15 cellular contexts compared by ENCODE assay signal in genomic region chr13:27583645-27584044, GRCh38. TPM values are rescaled to one million over a fixed set of nuclear protein-coding genes. Genes with fewer than 3 reads are reported as not detected.
A peak's percentile ranks its signal among the peaks of the same experiment; 100 is the strongest.
DNase-seq lines count a peak whose midpoint lies in the region; ATAC-seq and TF ChIP-seq lines count a peak whose summit lies in the region.
"Had no signal": no experiment of that assay in that cellular context is flagged by ENCODE, and none has a peak within 500 bp of the region (broad histone marks: within the 10 kb centered on the region; RNA-seq: fewer than 3 reads in every experiment).

No MANE protein-coding gene starts in this region.

- POLR2A ChIA-PET in activated CD8-positive, alpha-beta T cell treated with anti-CD3 and anti-CD28 coated beads for 36 hours (lab: Charles Lee) = no interaction called here

- ATAC-seq in activated CD8-positive, alpha-beta T cell treated with anti-CD3 and anti-CD28 coated beads for 36 hours = no peak
- ATAC-seq in HG03196 (IDR thresholded peaks at IDR 0.05; ENCODE audit: unreplicated experiment) (no peak), HG03280 (IDR thresholded peaks at IDR 0.05; ENCODE audit: unreplicated experiment) (no peak)
- ATAC-seq: GM12878, natural killer cell had no signal

- DNase-seq in AG10803 (ENCODE audit: low read depth) = peak; percentile 27
- DNase-seq in EH (ENCODE audit: low read depth) = peak; percentile 56
- no peak for DNase-seq in activated CD8-positive, alpha-beta T cell treated with anti-CD3 and anti-CD28 coated beads for 36 hours
- peak; percentile 58 for DNase-seq in iris pigment epithelial cell (ENCODE audit: low read depth)
- no peak for DNase-seq in retina
- no peak for DNase-seq in NCI-H2107 (lab: John Stamatoyannopoulos, UW)
- DNase-seq: COR-L47; natural killer cell; NCI-H82; SK-N-SH; spleen; stimulated activated CD8-positive, alpha-beta memory T cell treated with anti-CD3 and anti-CD28 coated beads, Interleukin-4, amount 100 ng/mL, for 48 hours had no signal

- no peak for TF ChIP-seq CTCF in AG10803 (conservative IDR thresholded peaks at IDR 0.05; ENCODE audit: low read length)
- no peak for TF ChIP-seq CTCF in activated CD8-positive, alpha-beta T cell treated with anti-CD3 and anti-CD28 coated beads for 36 hours (IDR thresholded peaks at IDR 0.05)

- no peaks in the 10 kb centered on the region for H3K27me3 Mint-ChIP-seq in activated CD8-positive, alpha-beta T cell treated with anti-CD3 and anti-CD28 coated beads for 36 hours

- H3K4me3 Mint-ChIP-seq in activated CD8-positive, alpha-beta T cell treated with anti-CD3 and anti-CD28 coated beads for 36 hours = no peak overlapping the region
- H3K4me3 Mint-ChIP-seq: natural killer cell had no signal

- peaks cover 4% of the 10 kb centered on the region for H3K9me3 Mint-ChIP-seq in activated CD8-positive, alpha-beta T cell treated with anti-CD3 and anti-CD28 coated beads for 36 hours
- H3K9me3 Mint-ChIP-seq: natural killer cell had no signal

- intact Hi-C loops in activated CD8-positive, alpha-beta T cell treated with anti-CD3 and anti-CD28 coated beads for 36 hours (cut with micrococcal nuclease) = no loop called here

- peaks cover 28% of the 10 kb centered on the region for H3K4me1 Mint-ChIP-seq in activated CD8-positive, alpha-beta T cell treated with anti-CD3 and anti-CD28 coated beads for 36 hours (ENCODE audit: low read depth)

- CTCF ChIA-PET in activated CD8-positive, alpha-beta T cell treated with anti-CD3 and anti-CD28 coated beads for 36 hours (lab: Charles Lee) = no interaction called here

- H3K36me3 Mint-ChIP-seq in activated CD8-positive, alpha-beta T cell treated with anti-CD3 and anti-CD28 coated beads for 36 hours (ENCODE audit: low read depth) = peaks cover 7% of the 10 kb centered on the region

- no peak overlapping the region for H3K4me3 ChIP-seq in AG10803 (ENCODE audit: low read length)
- H3K4me3 ChIP-seq: GM12878, spleen had no signal

- peak overlapping the region; percentile 64 for H3K27ac Mint-ChIP-seq in activated CD8-positive, alpha-beta T cell treated with anti-CD3 and anti-CD28 coated beads for 36 hours
- H3K27ac Mint-ChIP-seq: natural killer cell had no signal

RNA-seq across cellular contexts. Expression of gene LNX2, which starts 36.7 kb away (rescaled TPM):
- 1 to 10 TPM; 4.5 to 4.6 TPM for total RNA-seq in activated CD8-positive, alpha-beta T cell treated with anti-CD3 and anti-CD28 coated beads for 36 hours

RNA-seq across cellular contexts. Expression of gene POLR1D, which starts 38.0 kb away (rescaled TPM):
- 100 to 1,000 TPM; 191 to 198 TPM for total RNA-seq in activated CD8-positive, alpha-beta T cell treated with anti-CD3 and anti-CD28 coated beads for 36 hours

Comparison
In these comparisons a context has a peak if more than half of its experiments do, and no peak if none do; other contexts are left out.
1. DNase-seq: peak in AG10803 (single experiment), EH (single experiment) and iris pigment epithelial cell (single experiment); none in activated CD8-positive, alpha-beta T cell treated with anti-CD3 and anti-CD28 coated beads for 36 hours (single experiment), retina (single experiment) and NCI-H2107 (single experiment).